Comparison of ENCODE assay signal across 8 cellular contexts in genomic region chr2:130391058-130391871, GRCh38. TPM values are rescaled to one million over a fixed set of nuclear protein-coding genes. Genes with fewer than 3 reads are reported as not detected.
DNase-seq lines count a peak whose midpoint lies in the region; ATAC-seq, FAIRE-seq and TF ChIP-seq lines count a peak whose summit lies in the region.

No MANE protein-coding gene starts in this region.

- TF ChIP-seq POLR2A in HepG2 (IDR thresholded peaks at IDR 0.05; ENCODE audit: insufficient read depth in 1 of 2, low read depth in 2 of 2, low read length in 2 of 2) = peak; percentile 39 to 79; a peak in 3 of 4 replicates

- H3K27me3 ChIP-seq in HepG2 (ENCODE audit: control insufficient read depth in 1 of 2, insufficient read depth in 2 of 2, low read length in 2 of 2) = peaks cover 2 to 13% of the 10 kb centered on the region in 2 experiments; a peak in 2 of 5 replicates

- TF ChIP-seq CTCF in HepG2 (CRISPR knock-in tag; IDR thresholded peaks at IDR 0.05) = no peak

- H3K36me3 ChIP-seq in HepG2 (replicated peaks in 1 of 2; ENCODE audit: control insufficient read depth in 1 of 2, insufficient read depth in 2 of 2, low read length in 2 of 2) = no peaks in the 10 kb centered on the region

- TF ChIP-seq RAD21 in HepG2 (CRISPR knock-in tag; IDR thresholded peaks at IDR 0.05) = 0 out of 2 replicates have a peak, but pooled peaks have one; percentile 6

- peak; percentile 32 for FAIRE-seq in HepG2 (lab: Jason Lieb, UNC)

- DNase-seq in Ammon's horn (ENCODE audit: low spot score) (peak; percentile 86), NCI-H510A (lab: John Stamatoyannopoulos, UW) (peak; percentile 73), dermis blood vessel endothelial cell (peak; percentile 79), HepG2 (ENCODE audit: low spot score) (peak; percentile 55)
- peak; percentile 86 for DNase-seq in activated CD4-positive, alpha-beta T cell treated with anti-CD3 and anti-CD28 coated beads for 48 hours
- DNase-seq in stimulated activated CD4-positive, alpha-beta T cell treated with anti-CD3 and anti-CD28 coated beads, Interleukin-4, amount 100 ng/mL, for 1 hour = peak; percentile 76

- in situ Hi-C loops in HepG2 (cut with HindIII; ENCODE audit: extremely low pct_ligation_motif_present, low pct_unique_long_range_greater_than_20kb) = no loop called here

- H3K27ac ChIP-seq in HepG2 (ENCODE audit: extremely low read length, insufficient read depth, low read length) = peak overlapping the region; percentile 36

- peak overlapping the region; percentile 15 for H2AFZ ChIP-seq in HepG2 (ENCODE audit: low read length)

- peaks cover 31% of the 10 kb centered on the region for H3K4me1 ChIP-seq in HepG2 (ENCODE audit: insufficient read depth, low read length)

- intact Hi-C loops in HepG2 (cut with micrococcal nuclease; ENCODE audit: unreplicated experiment) = loop anchor here (2.0 to 5.0 kb wide), 2 partner anchors 34 to 54 kb away; partner anchors contain the start of gene PTPN18

- H3K9ac ChIP-seq in HepG2 (ENCODE audit: insufficient read depth, low read depth, low read length) = peak overlapping the region; percentile 64

- no peak for TF ChIP-seq EP300 in HepG2 (IDR thresholded peaks at IDR 0.05; ENCODE audit: low read depth in 2 of 2, low read length in 2 of 2)
- TF ChIP-seq EP300 in HepG2 (CRISPR knock-in tag; IDR thresholded peaks at IDR 0.05; ENCODE audit: borderline replicate concordance) = no peak

- BruUV-seq in HepG2 (replicated peaks; lab: Mats Ljungman, UMichigan) = TSS peak; percentile 53

- peak; percentile 78 for ATAC-seq in GM19025 (IDR thresholded peaks at IDR 0.05; ENCODE audit: low read depth, unreplicated experiment)
- peak; percentile 88 for ATAC-seq in HG03159 (IDR thresholded peaks at IDR 0.05; ENCODE audit: unreplicated experiment)
- ATAC-seq in HepG2 = peak; percentile 93

- H3K79me2 ChIP-seq in HepG2 (ENCODE audit: insufficient read depth, low read length) = no peaks in the 10 kb centered on the region

- 4% methylated on average over 43 of the region's 59 CpGs for WGBS in HepG2 (ENCODE audit: low lambda C conversion rate)

- no peaks in the 10 kb centered on the region for H3K9me3 ChIP-seq in HepG2 (ENCODE audit: low read length)

- CTCF ChIA-PET in HepG2 (lab: Yijun Ruan, JAX; ENCODE audit: low intra/inter-chr PET ratio, low total read pairs) = no interaction called here

- POLR2A ChIA-PET in HepG2 (lab: Yijun Ruan, JAX) = interaction anchor here (1.3 to 3.1 kb wide), 2 partner anchors 36 to 49 kb away, joined by 3 to 13 read pairs; partner anchors contain the start of genes IMP4 and PTPN18

- H3K4me3 ChIP-seq in HepG2 (replicated peaks in 1 of 3; ENCODE audit: insufficient read depth in 1 of 3, low read depth in 2 of 3, low read length in 3 of 3) = peak overlapping the region; percentile 75 to 82 (median 78)

- H3K4me2 ChIP-seq in HepG2 (ENCODE audit: low read depth, low read length) = peak overlapping the region; percentile 94

- no peaks in the 10 kb centered on the region for H4K20me1 ChIP-seq in HepG2 (ENCODE audit: insufficient read depth, low read length)

TF ChIP-seq in HepG2, 621 proteins besides CTCF, POLR2A, EP300 and RAD21 (continues in another document):
- TF ChIP-seq ZNF331 (CRISPR knock-in tag; IDR thresholded peaks at IDR 0.05) (peak; percentile 23; the same call in 1 of the 2 replicates), ZNF30 (CRISPR knock-in tag; IDR thresholded peaks at IDR 0.05) (no peak), NFE2 (CRISPR knock-in tag; IDR thresholded peaks at IDR 0.05) (no peak), THAP9 (CRISPR knock-in tag; IDR thresholded peaks at IDR 0.05; ENCODE audit: borderline replicate concordance) (peak; percentile 73; the same call in 1 of the 2 replicates), HINFP (CRISPR knock-in tag; IDR thresholded peaks at IDR 0.05; ENCODE audit: low read depth) (0 out of 2 replicates have a peak, but pooled peaks have one; percentile 57), KLF16 (CRISPR knock-in tag; IDR thresholded peaks at IDR 0.05) (peak in 1 of 2 experiments; percentile 46; a peak in 1 of 4 replicates)

RNA-seq across cellular contexts. Expression of gene PTPN18, which starts 35.4 kb away (rescaled TPM):
- 36.9 and 56.6 TPM in 2 replicates for total RNA-seq in dermis blood vessel endothelial cell
- total RNA-seq in HepG2 (2016; rRNA removed; fragmentation: Illumina TruSeq; extraction: Trizol) = 10.8 and 14.8 TPM in 2 replicates
- total RNA-seq in HepG2 (2016; cell fraction: cytosol; rRNA removed; fragmentation: Illumina TruSeq; extraction: Trizol; ENCODE audit: low read depth) = 8.0 and 13.0 TPM in 2 replicates
- total RNA-seq in HepG2 (2016; cell fraction: insoluble cytoplasmic fraction; rRNA removed; fragmentation: Illumina TruSeq; extraction: Trizol) = 7.6 and 15.8 TPM in 2 replicates
- total RNA-seq in HepG2 (2016; cell fraction: membrane; rRNA removed; fragmentation: Illumina TruSeq; extraction: Trizol) = 16.2 and 20.0 TPM in 2 replicates
- total RNA-seq in HepG2 (2016; cell fraction: nucleus; rRNA removed; fragmentation: Illumina TruSeq; extraction: Trizol) = 20.9 and 28.1 TPM in 2 replicates
- 39.5 and 39.6 TPM in 2 replicates for polyA plus RNA-seq in HepG2 (2011; rRNA removed)
- polyA plus RNA-seq in HepG2 (2011; cell fraction: cytosol; rRNA removed) = 19.5 and 25.1 TPM in 2 replicates
- polyA plus RNA-seq in HepG2 (2011; cell fraction: nucleus; rRNA removed) = 126 and 152 TPM in 2 replicates
- polyA plus RNA-seq in HepG2 (2012) = 18.3 and 19.5 TPM in 2 replicates
- 10.6 and 15.8 TPM in 2 replicates for polyA plus RNA-seq in HepG2 (2016; cell fraction: cytosol; fragmentation: Illumina TruSeq; extraction: Trizol; ENCODE audit: low read depth)
- polyA plus RNA-seq in HepG2 (2016; cell fraction: insoluble cytoplasmic fraction; fragmentation: Illumina TruSeq; extraction: Trizol; ENCODE audit: low read depth) = 14.2 and 24.0 TPM in 2 replicates
- polyA plus RNA-seq in HepG2 (2016; cell fraction: membrane; fragmentation: Illumina TruSeq; extraction: Trizol; ENCODE audit: low read depth) = 22.4 and 27.8 TPM in 2 replicates
- polyA plus RNA-seq in HepG2 (2016; cell fraction: nucleus; fragmentation: Illumina TruSeq; extraction: Trizol; ENCODE audit: insufficient read depth, low read depth) = 91.6 and 101 TPM in 2 replicates
- polyA minus RNA-seq in HepG2 (2011; rRNA and poly(A)+ RNA removed; ENCODE audit: low replicate concordance) = 47.1 and 49.5 TPM in 2 replicates
- 13.8 and 15.2 TPM in 2 replicates for polyA minus RNA-seq in HepG2 (2011; cell fraction: cytosol; rRNA and poly(A)+ RNA removed)
- 62.4 and 69.0 TPM in 2 replicates for polyA minus RNA-seq in HepG2 (2011; cell fraction: nucleus; rRNA and poly(A)+ RNA removed)

RNA-seq across cellular contexts. Expression of gene IMP4, which starts 48.6 kb away (rescaled TPM):
- total RNA-seq in dermis blood vessel endothelial cell (92.1 and 98.0 TPM in 2 replicates), HepG2 (2016; rRNA removed; fragmentation: Illumina TruSeq; extraction: Trizol) (142 and 153 TPM in 2 replicates)
- 85.2 and 85.6 TPM in 2 replicates for total RNA-seq in HepG2 (2016; cell fraction: cytosol; rRNA removed; fragmentation: Illumina TruSeq; extraction: Trizol; ENCODE audit: low read depth)
- total RNA-seq in HepG2 (2016; cell fraction: insoluble cytoplasmic fraction; rRNA removed; fragmentation: Illumina TruSeq; extraction: Trizol) = 148 and 152 TPM in 2 replicates
- total RNA-seq in HepG2 (2016; cell fraction: membrane; rRNA removed; fragmentation: Illumina TruSeq; extraction: Trizol) = 114 and 119 TPM in 2 replicates
- 83.0 and 87.0 TPM in 2 replicates for total RNA-seq in HepG2 (2016; cell fraction: nucleus; rRNA removed; fragmentation: Illumina TruSeq; extraction: Trizol)
- polyA plus RNA-seq in HepG2 (2011; rRNA removed) = 158 and 167 TPM in 2 replicates
- polyA plus RNA-seq in HepG2 (2011; cell fraction: cytosol; rRNA removed) = 161 and 264 TPM in 2 replicates
- polyA plus RNA-seq in HepG2 (2011; cell fraction: nucleus; rRNA removed) = 321 and 379 TPM in 2 replicates
- 91.4 and 129 TPM in 2 replicates for polyA plus RNA-seq in HepG2 (2012)
- polyA plus RNA-seq in HepG2 (2016; cell fraction: cytosol; fragmentation: Illumina TruSeq; extraction: Trizol; ENCODE audit: low read depth) = 122 and 142 TPM in 2 replicates
- 167 and 186 TPM in 2 replicates for polyA plus RNA-seq in HepG2 (2016; cell fraction: insoluble cytoplasmic fraction; fragmentation: Illumina TruSeq; extraction: Trizol; ENCODE audit: low read depth)
- 126 and 131 TPM in 2 replicates for polyA plus RNA-seq in HepG2 (2016; cell fraction: membrane; fragmentation: Illumina TruSeq; extraction: Trizol; ENCODE audit: low read depth)
- 177 and 185 TPM in 2 replicates for polyA plus RNA-seq in HepG2 (2016; cell fraction: nucleus; fragmentation: Illumina TruSeq; extraction: Trizol; ENCODE audit: insufficient read depth, low read depth)
- 143 and 197 TPM in 2 replicates for polyA minus RNA-seq in HepG2 (2011; rRNA and poly(A)+ RNA removed; ENCODE audit: low replicate concordance)
- polyA minus RNA-seq in HepG2 (2011; cell fraction: cytosol; rRNA and poly(A)+ RNA removed) = 41.3 and 41.8 TPM in 2 replicates
- 91.3 and 103 TPM in 2 replicates for polyA minus RNA-seq in HepG2 (2011; cell fraction: nucleus; rRNA and poly(A)+ RNA removed)

Comparison
In these comparisons a context has a peak if more than half of its experiments do, and no peak if none do; other contexts are left out.
1. Peak in every context shown above with its lines: DNase-seq, ATAC-seq, H3K4me3 ChIP-seq and H3K27ac ChIP-seq.